11 cellular contexts compared by ENCODE assay signal in genomic region chr1:19398309-19398760, GRCh38.
DNase-seq lines count a peak whose midpoint lies in the region; ATAC-seq and TF ChIP-seq lines count a peak whose summit lies in the region.
"Had no signal": no experiment of that assay in that cellular context is flagged by ENCODE, and none has a peak within 500 bp of the region (broad histone marks: within the 10 kb centered on the region; RNA-seq: fewer than 3 reads in every experiment).

No MANE protein-coding gene starts in this region.

- H3K27me3 ChIP-seq in foreskin keratinocyte: no peaks in the 10 kb centered on the region

- intact Hi-C loops in activated CD8-positive, alpha-beta T cell treated with anti-CD3 and anti-CD28 coated beads for 36 hours (cut with micrococcal nuclease): loop anchor here (10.0 kb wide), 1 partner anchor 76 kb away; no protein-coding TSS in a partner anchor

- peaks cover 30% of the 10 kb centered on the region for H3K36me3 Mint-ChIP-seq in activated CD8-positive, alpha-beta T cell treated with anti-CD3 and anti-CD28 coated beads for 36 hours (ENCODE audit: low read depth)
- H3K36me3 Mint-ChIP-seq in stimulated activated effector memory CD8-positive, alpha-beta T cell treated with anti-CD3 and anti-CD28 coated beads, Interleukin-12 subunit alpha, Interleukin-12 subunit beta, amount 100 ng/mL, for 72 hours: peaks cover 37% of the 10 kb centered on the region

- no peak overlapping the region for H3K27ac Mint-ChIP-seq in activated CD8-positive, alpha-beta T cell treated with anti-CD3 and anti-CD28 coated beads for 36 hours
- H3K27ac Mint-ChIP-seq in stimulated activated effector memory CD8-positive, alpha-beta T cell treated with anti-CD3 and anti-CD28 coated beads, Interleukin-12 subunit alpha, Interleukin-12 subunit beta, amount 100 ng/mL, for 72 hours: peak overlapping the region; percentile 62

- peaks cover 67% of the 10 kb centered on the region for H3K4me1 Mint-ChIP-seq in activated CD8-positive, alpha-beta T cell treated with anti-CD3 and anti-CD28 coated beads for 36 hours (ENCODE audit: low read depth)
- peaks cover 84% of the 10 kb centered on the region for H3K4me1 Mint-ChIP-seq in stimulated activated effector memory CD8-positive, alpha-beta T cell treated with anti-CD3 and anti-CD28 coated beads, Interleukin-12 subunit alpha, Interleukin-12 subunit beta, amount 100 ng/mL, for 72 hours

- no peak for DNase-seq in activated CD4-positive, CD25-positive, alpha-beta regulatory T cell treated with anti-CD3 and anti-CD28 coated beads, Interleukin-2, amount 50 U/mL, for 72 hours
- peak; percentile 14 for DNase-seq in activated CD8-positive, alpha-beta T cell treated with anti-CD3 and anti-CD28 coated beads for 36 hours
- DNase-seq in foreskin keratinocyte (peak; percentile 26 to 62), COR-L47 (lab: John Stamatoyannopoulos, UW) (no peak), KG1 (lab: John Stamatoyannopoulos, UW) (no peak)
- no peak for DNase-seq in stimulated activated effector memory CD8-positive, alpha-beta T cell treated with anti-CD3 and anti-CD28 coated beads, Interleukin-12 subunit alpha, Interleukin-12 subunit beta, amount 100 ng/mL, for 72 hours (ENCODE audit: low spot score in 2 of 2)
- DNase-seq: activated B cell treated with CpG ODN at 0.5 μM for 24 hours, KBM-7 had no signal

- no peaks in the 10 kb centered on the region for H3K4me1 ChIP-seq in foreskin keratinocyte

- TF ChIP-seq CTCF in activated CD8-positive, alpha-beta T cell treated with anti-CD3 and anti-CD28 coated beads for 36 hours (IDR thresholded peaks at IDR 0.05): no peak
- peak; percentile 51 for TF ChIP-seq CTCF in foreskin keratinocyte (conservative IDR thresholded peaks at IDR 0.05)

- CTCF ChIA-PET in activated CD8-positive, alpha-beta T cell treated with anti-CD3 and anti-CD28 coated beads for 36 hours (lab: Charles Lee): interaction anchor here (1.1 kb wide), 1 partner anchor 67 kb away, joined by 3 read pairs; no protein-coding TSS in a partner anchor

- no peak overlapping the region for H3K4me3 Mint-ChIP-seq in activated CD8-positive, alpha-beta T cell treated with anti-CD3 and anti-CD28 coated beads for 36 hours
- peak overlapping the region; percentile 23 for H3K4me3 Mint-ChIP-seq in stimulated activated effector memory CD8-positive, alpha-beta T cell treated with anti-CD3 and anti-CD28 coated beads, Interleukin-12 subunit alpha, Interleukin-12 subunit beta, amount 100 ng/mL, for 72 hours
- H3K4me3 Mint-ChIP-seq: activated B cell treated with CpG ODN at 0.5 μM for 24 hours had no signal

- POLR2A ChIA-PET in activated CD8-positive, alpha-beta T cell treated with anti-CD3 and anti-CD28 coated beads for 36 hours (lab: Charles Lee): interaction anchor here (1.3 kb wide), 1 partner anchor 22 kb away, joined by 5 read pairs; no protein-coding TSS in a partner anchor

- H3K27ac ChIP-seq in foreskin keratinocyte: no peak overlapping the region
- H3K27ac ChIP-seq: 22Rv1 had no signal

- peak; percentile 44 to 49 for ATAC-seq in activated CD4-positive, CD25-positive, alpha-beta regulatory T cell treated with anti-CD3 and anti-CD28 coated beads, Interleukin-2, amount 50 U/mL, for 24 hours
- ATAC-seq in activated CD8-positive, alpha-beta T cell treated with anti-CD3 and anti-CD28 coated beads for 36 hours: peak; percentile 13
- ATAC-seq in foreskin keratinocyte (peak; percentile 27), HG03108 (IDR thresholded peaks at IDR 0.05; ENCODE audit: unreplicated experiment) (no peak)
- peak; percentile 90 for ATAC-seq in stimulated activated effector memory CD8-positive, alpha-beta T cell treated with anti-CD3 and anti-CD28 coated beads, Interleukin-12 subunit alpha, Interleukin-12 subunit beta, amount 100 ng/mL, for 72 hours

- H3K9me3 Mint-ChIP-seq in activated CD8-positive, alpha-beta T cell treated with anti-CD3 and anti-CD28 coated beads for 36 hours: no peaks in the 10 kb centered on the region
- no peaks in the 10 kb centered on the region for H3K9me3 Mint-ChIP-seq in stimulated activated effector memory CD8-positive, alpha-beta T cell treated with anti-CD3 and anti-CD28 coated beads, Interleukin-12 subunit alpha, Interleukin-12 subunit beta, amount 100 ng/mL, for 72 hours
- H3K9me3 Mint-ChIP-seq: activated B cell treated with CpG ODN at 0.5 μM for 24 hours had no signal

- H3K27me3 Mint-ChIP-seq in activated CD8-positive, alpha-beta T cell treated with anti-CD3 and anti-CD28 coated beads for 36 hours: no peaks in the 10 kb centered on the region
- H3K27me3 Mint-ChIP-seq: activated B cell treated with CpG ODN at 0.5 μM for 24 hours had no signal

Comparison
In these comparisons a context has a peak if more than half of its experiments do, and no peak if none do; other contexts are left out.
1. DNase-seq: peak in activated CD8-positive, alpha-beta T cell treated with anti-CD3 and anti-CD28 coated beads for 36 hours (single experiment) and foreskin keratinocyte (2 of 2); none in activated CD4-positive, CD25-positive, alpha-beta regulatory T cell treated with anti-CD3 and anti-CD28 coated beads, Interleukin-2, amount 50 U/mL, for 72 hours (single experiment), stimulated activated effector memory CD8-positive, alpha-beta T cell treated with anti-CD3 and anti-CD28 coated beads, Interleukin-12 subunit alpha, Interleukin-12 subunit beta, amount 100 ng/mL, for 72 hours (0 of 2), COR-L47 (single experiment) and KG1 (single experiment).